ENCODE assay signal across 8 cellular contexts in the genomic region with DNA sequence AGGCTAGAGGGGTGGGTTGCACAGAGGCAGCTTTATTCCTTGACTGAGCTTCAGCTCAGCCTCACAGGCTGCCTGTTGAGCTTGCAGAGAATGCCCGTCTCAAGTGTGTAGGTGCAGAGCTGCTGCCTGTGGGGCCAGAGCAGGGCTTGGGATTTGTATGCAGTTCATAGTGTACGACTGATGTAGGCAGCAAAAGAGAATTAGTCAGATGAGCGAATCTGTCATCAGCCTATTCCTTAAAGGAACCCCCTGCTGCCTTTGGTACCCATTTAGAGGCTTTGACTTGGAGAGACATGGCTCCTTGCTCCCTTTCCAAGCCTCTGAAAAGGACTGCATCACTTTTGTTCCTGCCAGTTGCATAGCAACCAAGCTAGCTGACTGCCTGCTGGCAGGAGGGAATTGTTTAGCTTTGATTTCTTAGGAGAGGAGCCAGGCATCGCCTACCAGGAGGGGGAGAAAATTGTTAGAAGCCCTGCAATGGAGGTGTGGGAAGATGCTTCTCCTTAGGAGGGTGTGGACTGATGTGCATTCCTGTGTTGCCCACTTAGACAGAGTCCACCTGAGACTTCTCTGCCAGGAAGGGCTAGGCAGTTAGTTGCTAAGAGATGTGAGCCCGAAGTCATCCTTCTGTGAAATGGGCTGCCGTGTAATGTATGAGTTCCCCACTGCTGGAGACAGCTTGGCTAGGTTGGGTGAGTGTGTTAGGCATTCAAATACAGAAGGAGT. TPM values are rescaled to one million over a fixed set of nuclear protein-coding genes. Genes with fewer than 3 reads are reported as not detected.
DNase-seq lines count a peak whose midpoint lies in the region; ATAC-seq and TF ChIP-seq lines count a peak whose summit lies in the region.

No MANE protein-coding gene starts in this region.

- H3K36me3 Mint-ChIP-seq in activated T-cell treated with anti-CD3 and anti-CD28 coated beads, Interleukin-2, amount 50 U/mL, for 24 hours (ENCODE audit: low read depth) = peaks cover 50% of the 10 kb centered on the region

- no peak for TF ChIP-seq CTCF in coronary artery (IDR thresholded peaks at IDR 0.05)
- no peak for TF ChIP-seq CTCF in upper lobe of right lung (IDR thresholded peaks at IDR 0.05)

- intact Hi-C loops in upper lobe of right lung (cut with DNase I) = no loop called here

- peak overlapping the region; percentile 17 for H3K4me3 ChIP-seq in coronary artery
- H3K4me3 ChIP-seq in upper lobe of right lung = no peak overlapping the region

- DNase-seq in activated T-cell treated with anti-CD3 and anti-CD28 coated beads, Interleukin-2, amount 50 U/mL, for 24 hours = no peak
- no peak for DNase-seq in activated T-cell treated with anti-CD3 and anti-CD28 coated beads, Interleukin-2, amount 50 U/mL, for 1 hour
- DNase-seq in coronary artery (ENCODE audit: low spot score) (no peak), midbrain (lab: John Stamatoyannopoulos, UW) (peak; percentile 81), upper lobe of right lung (no peak), 8988T (no peak), NCI-H146 treated with DMSO at 0.1 percent for 48 hours (lab: John Stamatoyannopoulos, UW; ENCODE audit: unreplicated experiment) (no peak)

- H3K27me3 Mint-ChIP-seq in activated T-cell treated with anti-CD3 and anti-CD28 coated beads, Interleukin-2, amount 50 U/mL, for 24 hours = no peaks in the 10 kb centered on the region

- no peaks in the 10 kb centered on the region for H3K27me3 ChIP-seq in upper lobe of right lung

- H3K9me3 ChIP-seq in upper lobe of right lung = no peaks in the 10 kb centered on the region

- no peaks in the 10 kb centered on the region for H3K36me3 ChIP-seq in upper lobe of right lung

- no peak overlapping the region for H3K4me3 Mint-ChIP-seq in activated T-cell treated with anti-CD3 and anti-CD28 coated beads, Interleukin-2, amount 50 U/mL, for 24 hours

- H3K9me3 Mint-ChIP-seq in activated T-cell treated with anti-CD3 and anti-CD28 coated beads, Interleukin-2, amount 50 U/mL, for 24 hours = no peaks in the 10 kb centered on the region

- H3K4me1 Mint-ChIP-seq in activated T-cell treated with anti-CD3 and anti-CD28 coated beads, Interleukin-2, amount 50 U/mL, for 24 hours (ENCODE audit: low read depth) = peaks cover 51% of the 10 kb centered on the region

- H3K27ac ChIP-seq in coronary artery = peak overlapping the region; percentile 90 to 96
- H3K27ac ChIP-seq in upper lobe of right lung = peak overlapping the region; percentile 55

- H3K4me1 ChIP-seq in upper lobe of right lung = peaks cover 22% of the 10 kb centered on the region

- ATAC-seq in upper lobe of right lung = no peak
- no peak for ATAC-seq in GM21786 (IDR thresholded peaks at IDR 0.05; ENCODE audit: unreplicated experiment)

- peak overlapping the region; percentile 80 for H3K27ac Mint-ChIP-seq in activated T-cell treated with anti-CD3 and anti-CD28 coated beads, Interleukin-2, amount 50 U/mL, for 24 hours

RNA-seq across cellular contexts. Expression of a gene that starts 10.9 kb away (rescaled TPM):
- 84.1 TPM for total RNA-seq in upper lobe of right lung

RNA-seq across cellular contexts. Expression of a gene that starts 11.3 kb away (rescaled TPM):
- 32.9 TPM for total RNA-seq in upper lobe of right lung

RNA-seq across cellular contexts. Expression of a gene that starts 33.2 kb away (rescaled TPM):
- total RNA-seq in upper lobe of right lung = 47.7 TPM
